Comparison of ENCODE assay signal across 12 cellular contexts in genomic region chr15:89330119-89330518, GRCh38. TPM values are rescaled to one million over a fixed set of nuclear protein-coding genes. Genes with fewer than 3 reads are reported as not detected.
DNase-seq lines count a peak whose midpoint lies in the region; ATAC-seq, FAIRE-seq and TF ChIP-seq lines count a peak whose summit lies in the region.
"Had no signal": no experiment of that assay in that cellular context is flagged by ENCODE, and none has a peak within 500 bp of the region (broad histone marks: within the 10 kb centered on the region; RNA-seq: fewer than 3 reads in every experiment).

No MANE protein-coding gene starts in this region.

- H4K20me1 ChIP-seq in astrocyte (ENCODE audit: insufficient read depth, low read length) (peaks cover 88% of the 10 kb centered on the region), OCI-LY7 (ENCODE audit: insufficient read depth, low read length) (peaks cover 25% of the 10 kb centered on the region)

- H3K4me2 ChIP-seq in astrocyte (ENCODE audit: low read length) (peak overlapping the region; percentile 97), OCI-LY7 (ENCODE audit: low read length) (no peak overlapping the region)

- no peak for FAIRE-seq in astrocyte (lab: Jason Lieb, UNC)
- FAIRE-seq: GM19239, urothelium cell line had no signal

- H3K4me1 Mint-ChIP-seq in CD4-positive, alpha-beta T cell (ENCODE audit: low read depth): peaks cover 58% of the 10 kb centered on the region
- H3K4me1 Mint-ChIP-seq in HFFc6 (ENCODE audit: low read depth): peaks cover 38% of the 10 kb centered on the region
- peaks cover 24% of the 10 kb centered on the region for H3K4me1 Mint-ChIP-seq in astrocyte (ENCODE audit: low read depth, unreplicated experiment)
- peaks cover 58 to 63% of the 10 kb centered on the region in 2 donors for H3K4me1 Mint-ChIP-seq in natural killer cell treated with Interleukin-12 subunit alpha and Interleukin-12 subunit beta and Interleukin-15 and Interleukin-18, amount 100 ng/mL, for 72 hours (ENCODE audit: low read depth in 2 of 2)

- no peak for DNase-seq in CD4-positive, alpha-beta T cell
- DNase-seq in HFFc6 (no peak), astrocyte (ENCODE audit: low read depth) (no peak), kidney tubule cell (ENCODE audit: low spot score) (no peak), OCI-LY7 (ENCODE audit: low spot score) (no peak)
- DNase-seq in natural killer cell treated with Interleukin-12 subunit alpha and Interleukin-12 subunit beta and Interleukin-15 and Interleukin-18, amount 100 ng/mL, for 72 hours (ENCODE audit: low spot score): no peak
- DNase-seq: GDM1, islet precursor cell, NCI-H1417 had no signal

- peak overlapping the region; percentile 88 for H3K4me3 Mint-ChIP-seq in CD4-positive, alpha-beta T cell
- H3K4me3 Mint-ChIP-seq in HFFc6 (no peak overlapping the region; the same call in 1 of the 2 replicates), astrocyte (ENCODE audit: unreplicated experiment) (peak overlapping the region; percentile 14)
- H3K4me3 Mint-ChIP-seq in natural killer cell treated with Interleukin-12 subunit alpha and Interleukin-12 subunit beta and Interleukin-15 and Interleukin-18, amount 100 ng/mL, for 72 hours: peak overlapping the region; percentile 86

- peaks cover 6% of the 10 kb centered on the region for H3K27me3 Mint-ChIP-seq in CD4-positive, alpha-beta T cell
- H3K27me3 Mint-ChIP-seq in HFFc6 (ENCODE audit: insufficient read depth) (peaks cover 4% of the 10 kb centered on the region), astrocyte (ENCODE audit: low read depth, unreplicated experiment) (no peaks in the 10 kb centered on the region)
- no peaks in the 10 kb centered on the region for H3K27me3 Mint-ChIP-seq in natural killer cell treated with Interleukin-12 subunit alpha and Interleukin-12 subunit beta and Interleukin-15 and Interleukin-18, amount 100 ng/mL, for 72 hours

- CTCF ChIA-PET in CD4-positive, alpha-beta T cell (lab: Charles Lee): interaction anchor here (1.9 kb wide), 1 partner anchor 28 kb away, joined by 7 read pairs; no protein-coding TSS in a partner anchor
- CTCF ChIA-PET in OCI-LY7 (lab: Charles Lee; ENCODE audit: unreplicated experiment): no interaction called here

- H3K79me2 ChIP-seq in astrocyte (ENCODE audit: insufficient read depth, low read length) (peaks cover 82% of the 10 kb centered on the region), OCI-LY7 (ENCODE audit: insufficient read depth, low read depth, low read length) (peaks cover 49% of the 10 kb centered on the region)

- no peak for TF ChIP-seq CTCF in CD4-positive, alpha-beta T cell (IDR thresholded peaks at IDR 0.05)
- no peak for TF ChIP-seq CTCF in HFFc6 (IDR thresholded peaks at IDR 0.05)
- no peak for TF ChIP-seq CTCF in astrocyte (IDR thresholded peaks at IDR 0.05; ENCODE audit: insufficient read depth, low read depth, low read length)
- TF ChIP-seq CTCF in OCI-LY7 (conservative IDR thresholded peaks at IDR 0.05; ENCODE audit: low read length): no peak

- no peak overlapping the region for H3K9ac ChIP-seq in astrocyte (ENCODE audit: low read length)

- peaks cover 2% of the 10 kb centered on the region for H3K9me3 Mint-ChIP-seq in CD4-positive, alpha-beta T cell
- peaks cover 5% of the 10 kb centered on the region; the same call in 1 of the 2 replicates for H3K9me3 Mint-ChIP-seq in HFFc6
- no peaks in the 10 kb centered on the region for H3K9me3 Mint-ChIP-seq in astrocyte (ENCODE audit: unreplicated experiment)
- H3K9me3 Mint-ChIP-seq in natural killer cell treated with Interleukin-12 subunit alpha and Interleukin-12 subunit beta and Interleukin-15 and Interleukin-18, amount 100 ng/mL, for 72 hours: no peaks in the 10 kb centered on the region

- no peaks in the 10 kb centered on the region for H3K9me3 ChIP-seq in CD4-positive, alpha-beta T cell (ENCODE audit: control insufficient read depth, low read length)
- no peaks in the 10 kb centered on the region for H3K9me3 ChIP-seq in astrocyte (ENCODE audit: insufficient read depth, low read depth, low read length)
- H3K9me3 ChIP-seq in OCI-LY7 (ENCODE audit: low read length): no peaks in the 10 kb centered on the region

- no peaks in the 10 kb centered on the region for H3K27me3 ChIP-seq in CD4-positive, alpha-beta T cell (ENCODE audit: control insufficient read depth, insufficient read depth, low read length)
- no peaks in the 10 kb centered on the region for H3K27me3 ChIP-seq in astrocyte (ENCODE audit: insufficient read depth, low read length)

- POLR2A ChIA-PET in CD4-positive, alpha-beta T cell (lab: Charles Lee): interaction anchor here (0.9 to 1.5 kb wide), 3 partner anchors 10 to 123 kb away, joined by 3 to 5 read pairs (median 4); no protein-coding TSS in a partner anchor
- POLR2A ChIA-PET in OCI-LY7 (lab: Charles Lee): no interaction called here

- BruUV-seq in OCI-LY7 (replicated peaks; lab: Mats Ljungman, UMichigan): no TSS peak

- H3K4me1 ChIP-seq in astrocyte (ENCODE audit: insufficient read depth, low read length) (peaks cover 24% of the 10 kb centered on the region), OCI-LY7 (ENCODE audit: insufficient read depth, low read length, poor library complexity, severe bottlenecking) (peaks cover 33% of the 10 kb centered on the region)

- H2AFZ ChIP-seq in astrocyte (ENCODE audit: low read depth, low read length) (no peak overlapping the region), OCI-LY7 (ENCODE audit: low read length) (no peak overlapping the region)

- H3K4me3 ChIP-seq in astrocyte (ENCODE audit: insufficient read depth, low read depth, low read length) (no peak overlapping the region), OCI-LY7 (ENCODE audit: low read depth, low read length, poor library complexity, severe bottlenecking) (no peak overlapping the region)

- no peak overlapping the region for H3K27ac ChIP-seq in CD4-positive, alpha-beta T cell (ENCODE audit: low read depth, low read length)
- H3K27ac ChIP-seq in astrocyte (ENCODE audit: low read depth, low read length) (no peak overlapping the region), OCI-LY7 (ENCODE audit: low read depth, low read length, poor library complexity, severe bottlenecking) (no peak overlapping the region)

- no peaks in the 10 kb centered on the region for H3K9me2 ChIP-seq in OCI-LY7 (ENCODE audit: insufficient read depth, low read length)

- peaks cover 62% of the 10 kb centered on the region for H3K36me3 ChIP-seq in astrocyte (ENCODE audit: insufficient read depth, low read length)
- peaks cover 84% of the 10 kb centered on the region for H3K36me3 ChIP-seq in OCI-LY7 (ENCODE audit: insufficient read depth, low read length)

- intact Hi-C loops in CD4-positive, alpha-beta T cell (cut with DNase I, micrococcal nuclease): loop anchor here (10.0 kb wide), 3 partner anchors 365 to 785 kb away; partner anchors contain the start of genes AEN (in 2 of the 2), DET1 (in 1 of the 2), PEX11A (in 1 of the 2) and WDR93 (in 1 of the 2)
- intact Hi-C loops in OCI-LY7 (cut with micrococcal nuclease; ENCODE audit: unreplicated experiment): no loop called here

- ATAC-seq in CD4-positive, alpha-beta T cell (ENCODE audit: poor library complexity): no peak
- no peak for ATAC-seq in natural killer cell treated with Interleukin-12 subunit alpha and Interleukin-12 subunit beta and Interleukin-15 and Interleukin-18, amount 100 ng/mL, for 72 hours
- no peak for ATAC-seq in HG03565 (IDR thresholded peaks at IDR 0.05; ENCODE audit: unreplicated experiment)

- peak overlapping the region; percentile 84 for H3K27ac Mint-ChIP-seq in CD4-positive, alpha-beta T cell
- H3K27ac Mint-ChIP-seq in HFFc6 (peak overlapping the region; percentile 5; the same call in 1 of the 2 replicates), astrocyte (ENCODE audit: unreplicated experiment) (no peak overlapping the region)
- peak overlapping the region; percentile 83 to 93 for H3K27ac Mint-ChIP-seq in natural killer cell treated with Interleukin-12 subunit alpha and Interleukin-12 subunit beta and Interleukin-15 and Interleukin-18, amount 100 ng/mL, for 72 hours

- H3K36me3 Mint-ChIP-seq in CD4-positive, alpha-beta T cell (ENCODE audit: low read depth): peaks cover 85% of the 10 kb centered on the region
- H3K36me3 Mint-ChIP-seq in HFFc6 (ENCODE audit: low read depth) (peaks cover 58% of the 10 kb centered on the region), astrocyte (ENCODE audit: low read depth, unreplicated experiment) (peaks cover 18% of the 10 kb centered on the region)
- H3K36me3 Mint-ChIP-seq in natural killer cell treated with Interleukin-12 subunit alpha and Interleukin-12 subunit beta and Interleukin-15 and Interleukin-18, amount 100 ng/mL, for 72 hours: peaks cover 36% of the 10 kb centered on the region

RNA-seq across cellular contexts. Expression of gene POLG, which starts 4.5 kb away (rescaled TPM):
- 100 to 1,000 TPM; 139 to 140 TPM for total RNA-seq in CD4-positive, alpha-beta T cell
- 10 to 100 TPM; 33.1 to 48.3 (median 35.2) TPM for total RNA-seq in HFFc6 (2021; fragmentation: NEBNext Ultra II Directional; extraction: Animal tissue kit (Norgen Biotek cat#: 25700))
- total RNA-seq in astrocyte: 48.5 and 54.4 TPM in 2 replicates
- total RNA-seq in natural killer cell treated with Interleukin-12 subunit alpha and Interleukin-12 subunit beta and Interleukin-15 and Interleukin-18, amount 100 ng/mL, for 72 hours: 100 to 1,000 TPM; 169 to 184 TPM
- total RNA-seq in OCI-LY7 (2014; rRNA removed; shearing (Covaris generic)): 78.3 and 80.2 TPM in 2 replicates
- 91.6 and 93.7 TPM in 2 replicates for total RNA-seq in OCI-LY7 (2022)
